In genomic region chr2:174439950-174440349, GRCh38 we compare ENCODE assay signal across 2 cellular contexts.
A peak's percentile ranks its signal among the peaks of the same experiment; 100 is the strongest.
TF ChIP-seq lines count a peak whose summit lies in the region.

No MANE protein-coding gene starts in this region.

TF ChIP-seq in SK-N-SH, 30 proteins besides CTCF, POLR2A, EP300 and RAD21 (continued from another document):
- TF ChIP-seq POLR2AphosphoS5 (IDR thresholded peaks at IDR 0.05; ENCODE audit: low read depth, low read length): no peak
- TF ChIP-seq NFIC (IDR thresholded peaks at IDR 0.05; ENCODE audit: borderline replicate concordance): no peak
- no peak for TF ChIP-seq SIN3A (IDR thresholded peaks at IDR 0.05; ENCODE audit: borderline replicate concordance, low read depth, low read length)
- TF ChIP-seq JUND (IDR thresholded peaks at IDR 0.05): 0 out of 2 replicates have a peak, but pooled peaks have one; percentile 9
- 0 out of 2 replicates have a peak, but pooled peaks have one; percentile 8 for TF ChIP-seq PBX3 (IDR thresholded peaks at IDR 0.05)
- no peak for TF ChIP-seq YY1 (IDR thresholded peaks at IDR 0.05; ENCODE audit: low read depth)
- no peak for TF ChIP-seq USF1 (IDR thresholded peaks at IDR 0.05; ENCODE audit: borderline replicate concordance, low read depth)
- TF ChIP-seq RFX5 (IDR thresholded peaks at IDR 0.05; ENCODE audit: low read length): no peak
- TF ChIP-seq USF2 (IDR thresholded peaks at IDR 0.05; ENCODE audit: borderline replicate concordance, low read depth, low read length): no peak

TF ChIP-seq in K562, 482 proteins besides CTCF, POLR2A, EP300 and RAD21:
- peak; percentile 50 for TF ChIP-seq PKNOX1 (IDR thresholded peaks at IDR 0.05)
- TF ChIP-seq CREB3L1 (IDR thresholded peaks at IDR 0.05; ENCODE audit: borderline replicate concordance, low read depth): no peak
- TF ChIP-seq, protein P1, sequence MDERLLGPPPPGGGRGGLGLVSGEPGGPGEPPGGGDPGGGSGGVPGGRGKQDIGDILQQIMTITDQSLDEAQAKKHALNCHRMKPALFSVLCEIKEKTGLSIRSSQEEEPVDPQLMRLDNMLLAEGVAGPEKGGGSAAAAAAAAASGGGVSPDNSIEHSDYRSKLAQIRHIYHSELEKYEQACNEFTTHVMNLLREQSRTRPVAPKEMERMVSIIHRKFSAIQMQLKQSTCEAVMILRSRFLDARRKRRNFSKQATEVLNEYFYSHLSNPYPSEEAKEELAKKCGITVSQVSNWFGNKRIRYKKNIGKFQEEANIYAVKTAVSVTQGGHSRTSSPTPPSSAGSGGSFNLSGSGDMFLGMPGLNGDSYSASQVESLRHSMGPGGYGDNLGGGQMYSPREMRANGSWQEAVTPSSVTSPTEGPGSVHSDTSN (CRISPR knock-in tag; IDR thresholded peaks at IDR 0.05; ENCODE audit: low read depth): no peak
- TF ChIP-seq, protein P1 (tag; conservative IDR thresholded peaks at IDR 0.05; ENCODE audit: low read depth): peak; percentile 44
- TF ChIP-seq GATA2 (CRISPR knock-in tag; IDR thresholded peaks at IDR 0.05): peak; percentile 54; the same call in 1 of the 2 replicates
- peak; percentile 34 for TF ChIP-seq MEIS2 (IDR thresholded peaks at IDR 0.05; ENCODE audit: partially characterized antibody)
